6 cellular contexts compared by ENCODE assay signal in genomic region chr17:82920715-82921114, GRCh38.
"Had no signal": no experiment of that assay in that cellular context is flagged by ENCODE, and none has a peak within 500 bp of the region (broad histone marks: within the 10 kb centered on the region; RNA-seq: fewer than 3 reads in every experiment).

No MANE protein-coding gene starts in this region.

- H3K9me3 Mint-ChIP-seq: GM23338, H9, IgD-negative memory B cell had no signal

- H3K27me3 Mint-ChIP-seq: IgD-negative memory B cell had no signal

- FAIRE-seq: H1, H54 had no signal

- H3K4me1 Mint-ChIP-seq: GM23338, H9 had no signal

- H3K4me3 ChIP-seq: GM23338 had no signal

- ATAC-seq: GM23338 had no signal

- H3K4me3 Mint-ChIP-seq: GM23338, H9, IgD-negative memory B cell had no signal

- H3K4me2 ChIP-seq: GM23338 had no signal

- DNase-seq: H9, HCEC 1CT had no signal

- H2AFZ ChIP-seq: GM23338 had no signal

- H3K27ac Mint-ChIP-seq: GM23338, H9, IgD-negative memory B cell had no signal
